ENCODE assay signal across 8 cellular contexts in genomic region chr17:28896491-28896883, GRCh38. TPM values are rescaled to one million over a fixed set of nuclear protein-coding genes. Genes with fewer than 3 reads are reported as not detected.
DNase-seq lines count a peak whose midpoint lies in the region; ATAC-seq and TF ChIP-seq lines count a peak whose summit lies in the region.

No MANE protein-coding gene starts in this region.

- no peaks in the 10 kb centered on the region for H3K9me3 ChIP-seq in adrenal gland (replicated peaks in 1 of 3)
- no peaks in the 10 kb centered on the region for H3K9me3 ChIP-seq in right lobe of liver
- no peaks in the 10 kb centered on the region for H3K9me3 ChIP-seq in tibial artery

- peak overlapping the region; percentile 91 for H3K4me3 Mint-ChIP-seq in activated T-cell treated with anti-CD3 and anti-CD28 coated beads, Interleukin-2, amount 50 U/mL, for 4 hours

- no peaks in the 10 kb centered on the region for H3K9me3 Mint-ChIP-seq in activated T-cell treated with anti-CD3 and anti-CD28 coated beads, Interleukin-2, amount 50 U/mL, for 4 hours

- CTCF ChIA-PET in HEK293T (lab: Yijun Ruan, JAX), result interaction anchor here (0.6 to 4.7 kb wide), 3 partner anchors 94 to 170 kb away, joined by 6 to 17 read pairs (median 13); partner anchors contain the start of gene TLCD1

- H3K27me3 Mint-ChIP-seq in activated T-cell treated with anti-CD3 and anti-CD28 coated beads, Interleukin-2, amount 50 U/mL, for 4 hours (ENCODE audit: low read depth), result no peaks in the 10 kb centered on the region

- H3K4me1 Mint-ChIP-seq in activated T-cell treated with anti-CD3 and anti-CD28 coated beads, Interleukin-2, amount 50 U/mL, for 4 hours (ENCODE audit: low read depth), result peaks cover 67% of the 10 kb centered on the region

- no peak for DNase-seq in activated T-cell treated with anti-CD3 and anti-CD28 coated beads, Interleukin-2, amount 50 U/mL, for 4 hours
- DNase-seq in activated T-cell treated with anti-CD3 and anti-CD28 coated beads, Interleukin-2, amount 50 U/mL, for 1 hour, result no peak
- DNase-seq in adrenal gland (no peak), right lobe of liver (no peak), tibial artery (no peak), HEK293T (ENCODE audit: extremely low spot score) (no peak), SIG-M5 (lab: John Stamatoyannopoulos, UW) (no peak), GM19238 (ENCODE audit: insufficient read length, low spot score) (no peak)

- H3K36me3 ChIP-seq in adrenal gland (replicated peaks in 1 of 2), result no peaks in the 10 kb centered on the region
- no peaks in the 10 kb centered on the region for H3K36me3 ChIP-seq in right lobe of liver
- H3K36me3 ChIP-seq in tibial artery, result peaks cover 0 to under 1% (median 0%) of the 10 kb centered on the region in 3 donors

- no peak for TF ChIP-seq CTCF in adrenal gland (IDR thresholded peaks at IDR 0.05)
- no peak for TF ChIP-seq CTCF in right lobe of liver (IDR thresholded peaks at IDR 0.05)
- no peak for TF ChIP-seq CTCF in tibial artery (IDR thresholded peaks at IDR 0.05)

- H3K4me3 ChIP-seq in adrenal gland (peak overlapping the region in 2 of 4 donors; percentile 95 to 96), right lobe of liver (peak overlapping the region; percentile 90 to 93 (median 93)), tibial artery (peak overlapping the region; percentile 81 to 86)

- H3K27ac ChIP-seq in adrenal gland (peak overlapping the region; percentile 76 to 98 (median 95)), right lobe of liver (peak overlapping the region; percentile 85 to 98 (median 92)), tibial artery (peak overlapping the region; percentile 92 to 94)

- WGBS in adrenal gland, 4 donors, result 13 to 27% (median 19%) methylated on average over 5 of the region's 5 CpGs
- WGBS in right lobe of liver (ENCODE audit: insufficient coverage, low coverage, low lambda C conversion rate, missing lambda C conversion rate), result 3% methylated on average over 5 of the region's 5 CpGs

- no peak for ATAC-seq in activated T-cell treated with anti-CD3 and anti-CD28 coated beads, Interleukin-2, amount 50 U/mL, for 4 hours
- no peak for ATAC-seq in right lobe of liver

- peaks cover 7% of the 10 kb centered on the region for H3K36me3 Mint-ChIP-seq in activated T-cell treated with anti-CD3 and anti-CD28 coated beads, Interleukin-2, amount 50 U/mL, for 4 hours (ENCODE audit: insufficient read depth)

- no peak for TF ChIP-seq POLR2A in adrenal gland (IDR thresholded peaks at IDR 0.05)
- TF ChIP-seq POLR2A in right lobe of liver (IDR thresholded peaks at IDR 0.05), result no peak

- POLR2A ChIA-PET in HEK293T (lab: Yijun Ruan, JAX), result interaction anchor here (1.3 to 3.7 kb wide), 3 partner anchors 133 to 169 kb away, joined by 3 to 35 read pairs (median 6); partner anchors contain the start of gene NEK8

- intact Hi-C loops in adrenal gland (cut with DNase I) (loop anchor here in 1 of 2 donors (5.0 kb wide), 2 partner anchors 34 to 134 kb away; no protein-coding TSS in a partner anchor), right lobe of liver (cut with DNase I) (no loop called here), tibial artery (cut with DNase I; ENCODE audit: low total_unique reads) (loop anchor here (5.0 kb wide), 2 partner anchors 84 to 169 kb away; partner anchors contain the start of genes NEK8 and TLCD1)

- H3K27me3 ChIP-seq in adrenal gland, result no peaks in the 10 kb centered on the region
- no peaks in the 10 kb centered on the region for H3K27me3 ChIP-seq in right lobe of liver
- H3K27me3 ChIP-seq in tibial artery, result no peaks in the 10 kb centered on the region

- peaks cover 7 to 43% of the 10 kb centered on the region in 2 donors for H3K4me1 ChIP-seq in adrenal gland (replicated peaks in 1 of 2)
- H3K4me1 ChIP-seq in right lobe of liver, result peaks cover 0 to 42% (median 15%) of the 10 kb centered on the region in 4 donors
- peaks cover 0 to 61% (median 46%) of the 10 kb centered on the region in 4 donors for H3K4me1 ChIP-seq in tibial artery

TF ChIP-seq in HEK293T, 16 proteins besides CTCF, POLR2A, EP300 and RAD21:
- TF ChIP-seq CTBP1 (IDR thresholded peaks at IDR 0.05; ENCODE audit: borderline replicate concordance) (no peak), FOXM1 (IDR thresholded peaks at IDR 0.05; ENCODE audit: borderline replicate concordance) (no peak), BHLHE40 (IDR thresholded peaks at IDR 0.05; ENCODE audit: borderline replicate concordance) (no peak)
TF ChIP-seq in HEK293T: peak in this region for 0.

RNA-seq across cellular contexts. Expression of gene FLOT2, which starts 1.0 kb away (rescaled TPM):
- total RNA-seq in activated T-cell treated with anti-CD3 and anti-CD28 coated beads, Interleukin-2, amount 50 U/mL, for 4 hours, result 10 to 100 TPM; 48.3 to 62.9 (median 59.3) TPM
- total RNA-seq in adrenal gland (100 to 1,000 TPM in 2 of 8 donors, 10 to 100 TPM in 6; 48.4 to 193 (median 86.5) TPM), right lobe of liver (100 to 1,000 TPM in 1 of 6 experiments, 10 to 100 TPM in 5; 64.9 to 131 (median 82.8) TPM)
- 10 to 100 TPM; 36.8 to 43.3 (median 43.1) TPM for polyA plus RNA-seq in adrenal gland

RNA-seq across cellular contexts. Expression of gene DHRS13, which starts 6.4 kb away (rescaled TPM):
- total RNA-seq in activated T-cell treated with anti-CD3 and anti-CD28 coated beads, Interleukin-2, amount 50 U/mL, for 4 hours, result 10 to 100 TPM; 20.7 to 24.5 (median 21.8) TPM
- total RNA-seq in adrenal gland (10 to 100 TPM in 7 of 8 donors, 1 to 10 TPM in 1; 4.4 to 23.5 (median 14.7) TPM), right lobe of liver (10 to 100 TPM in 3 of 6 experiments, 1 to 10 TPM in 3; 3.4 to 27.4 (median 8.8) TPM)
- 10 to 100 TPM in 2 of 3 donors, 1 to 10 TPM in 1; 8.9 to 15.4 (median 10.5) TPM for polyA plus RNA-seq in adrenal gland

RNA-seq across cellular contexts. Expression of gene ERAL1, which starts 41.7 kb away (rescaled TPM):
- total RNA-seq in activated T-cell treated with anti-CD3 and anti-CD28 coated beads, Interleukin-2, amount 50 U/mL, for 4 hours, result 10 to 100 TPM; 79.8 to 81.3 (median 80.8) TPM
- 10 to 100 TPM; 45.0 to 62.1 (median 55.1) TPM for total RNA-seq in adrenal gland
- polyA plus RNA-seq in adrenal gland, result 10 to 100 TPM; 44.0 to 80.8 (median 60.9) TPM
- 10 to 100 TPM; 21.6 to 47.1 (median 23.4) TPM for total RNA-seq in right lobe of liver

RNA-seq across cellular contexts. Expression of gene FAM222B, which starts 53.9 kb away (rescaled TPM):
- 10 to 100 TPM; 23.5 to 26.4 (median 24.9) TPM for total RNA-seq in activated T-cell treated with anti-CD3 and anti-CD28 coated beads, Interleukin-2, amount 50 U/mL, for 4 hours
- 10 to 100 TPM in 6 of 8 donors, 1 to 10 TPM in 2; 5.5 to 18.3 (median 15.6) TPM for total RNA-seq in adrenal gland
- polyA plus RNA-seq in adrenal gland, result 10 to 100 TPM in 2 of 3 donors, 1 to 10 TPM in 1; 4.9 to 16.4 (median 10.6) TPM
- total RNA-seq in right lobe of liver, result 10 to 100 TPM in 1 of 6 experiments, 1 to 10 TPM in 5; 5.8 to 12.0 (median 8.8) TPM

RNA-seq across cellular contexts. Expression of gene PHF12, which starts 54.8 kb away (rescaled TPM):
- total RNA-seq in activated T-cell treated with anti-CD3 and anti-CD28 coated beads, Interleukin-2, amount 50 U/mL, for 4 hours, result 10 to 100 TPM; 45.2 to 48.6 (median 47.8) TPM
- 10 to 100 TPM; 19.6 to 47.9 (median 35.0) TPM for total RNA-seq in adrenal gland
- polyA plus RNA-seq in adrenal gland, result 10 to 100 TPM; 16.2 to 22.7 (median 18.7) TPM
- 10 to 100 TPM; 13.0 to 33.1 (median 17.4) TPM for total RNA-seq in right lobe of liver
